2 cellular contexts compared by ENCODE assay signal in the genomic region with DNA sequence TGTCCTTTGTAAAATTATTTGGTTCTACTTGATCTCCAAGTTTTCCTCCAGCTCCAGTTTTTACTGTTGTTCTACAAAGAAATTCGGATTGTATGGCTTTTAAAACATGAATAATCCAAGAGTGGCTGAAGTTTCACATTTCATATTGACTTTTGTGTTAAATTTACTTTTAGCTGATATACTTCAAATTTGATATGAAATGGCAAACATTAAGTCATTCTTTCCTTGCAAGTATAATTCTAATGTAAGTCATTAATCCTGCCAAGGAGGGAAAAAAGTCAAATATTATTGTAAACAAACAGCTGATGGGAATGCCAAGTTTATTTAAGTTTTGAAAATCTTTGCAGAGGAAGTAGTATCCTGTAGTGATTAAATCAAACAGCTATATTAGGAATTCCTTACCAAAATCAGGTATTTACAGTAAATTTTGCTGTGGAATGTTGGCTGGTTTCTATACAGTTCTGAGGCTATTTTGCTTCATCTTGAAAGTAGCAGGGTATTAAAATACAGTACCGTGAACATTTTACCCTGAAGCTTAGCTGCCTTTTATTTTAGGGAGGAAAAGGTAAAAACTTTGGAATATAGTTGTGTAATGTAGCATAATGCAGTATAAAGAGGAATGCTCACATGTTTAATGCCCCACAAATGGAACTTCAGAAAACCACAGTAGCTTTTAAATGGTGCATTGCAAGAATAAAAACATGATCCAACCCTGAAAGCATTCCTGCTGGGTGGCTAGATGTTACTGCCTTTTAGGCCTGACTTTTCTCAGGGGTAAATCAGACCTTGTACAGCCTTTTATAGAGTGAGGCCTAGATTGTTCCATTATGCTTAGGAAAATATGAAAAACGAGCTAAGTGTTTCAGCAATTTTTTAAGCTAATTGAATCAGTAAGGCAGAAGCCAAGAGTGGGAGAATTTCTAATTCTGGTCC.
A peak's percentile ranks its signal among the peaks of the same experiment; 100 is the strongest.
TF ChIP-seq lines count a peak whose summit lies in the region.

No MANE protein-coding gene starts in this region.

TF ChIP-seq in IMR-90, 13 proteins besides CTCF, POLR2A, EP300 and RAD21:
- TF ChIP-seq, protein P1, sequence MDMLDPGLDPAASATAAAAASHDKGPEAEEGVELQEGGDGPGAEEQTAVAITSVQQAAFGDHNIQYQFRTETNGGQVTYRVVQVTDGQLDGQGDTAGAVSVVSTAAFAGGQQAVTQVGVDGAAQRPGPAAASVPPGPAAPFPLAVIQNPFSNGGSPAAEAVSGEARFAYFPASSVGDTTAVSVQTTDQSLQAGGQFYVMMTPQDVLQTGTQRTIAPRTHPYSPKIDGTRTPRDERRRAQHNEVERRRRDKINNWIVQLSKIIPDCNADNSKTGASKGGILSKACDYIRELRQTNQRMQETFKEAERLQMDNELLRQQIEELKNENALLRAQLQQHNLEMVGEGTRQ (IDR thresholded peaks at IDR 0.05; ENCODE audit: low read depth, low read length), result no peak
- no peak for TF ChIP-seq RCOR1 (IDR thresholded peaks at IDR 0.05; ENCODE audit: insufficient replicate concordance, low read length)
- TF ChIP-seq MAZ (IDR thresholded peaks at IDR 0.05; ENCODE audit: borderline replicate concordance, low read depth, low read length), result no peak
- TF ChIP-seq ELK1 (IDR thresholded peaks at IDR 0.05; ENCODE audit: borderline replicate concordance, low read depth, low read length), result no peak
- no peak for TF ChIP-seq SMC3 (IDR thresholded peaks at IDR 0.05; ENCODE audit: low read depth, low read length)
- TF ChIP-seq BHLHE40 (IDR thresholded peaks at IDR 0.05; ENCODE audit: low read depth, low read length), result no peak
- TF ChIP-seq CHD1 (IDR thresholded peaks at IDR 0.05; ENCODE audit: low read depth, low read length), result no peak
- no peak for TF ChIP-seq FOS (IDR thresholded peaks at IDR 0.05; ENCODE audit: low read depth, low read length)
- no peak for TF ChIP-seq MXI1 (IDR thresholded peaks at IDR 0.05; ENCODE audit: borderline replicate concordance, low read depth, low read length)
- no peak for TF ChIP-seq RFX5 (IDR thresholded peaks at IDR 0.05; ENCODE audit: low read depth, low read length)
- no peak for TF ChIP-seq CEBPB (IDR thresholded peaks at IDR 0.05; ENCODE audit: low read depth, low read length)
- no peak for TF ChIP-seq MAFK (IDR thresholded peaks at IDR 0.05; ENCODE audit: low read depth, low read length)
- TF ChIP-seq NFE2L2 (IDR thresholded peaks at IDR 0.05; ENCODE audit: low read depth, low read length), result no peak

TF ChIP-seq in neural cell, 6 proteins besides CTCF, POLR2A, EP300 and RAD21:
- no peak for TF ChIP-seq MXI1 (conservative IDR thresholded peaks at IDR 0.05; ENCODE audit: poor library complexity, severe bottlenecking)
- peak; percentile 34 for TF ChIP-seq POLR2AphosphoS5 (IDR thresholded peaks at IDR 0.05)
